In the genomic region with DNA sequence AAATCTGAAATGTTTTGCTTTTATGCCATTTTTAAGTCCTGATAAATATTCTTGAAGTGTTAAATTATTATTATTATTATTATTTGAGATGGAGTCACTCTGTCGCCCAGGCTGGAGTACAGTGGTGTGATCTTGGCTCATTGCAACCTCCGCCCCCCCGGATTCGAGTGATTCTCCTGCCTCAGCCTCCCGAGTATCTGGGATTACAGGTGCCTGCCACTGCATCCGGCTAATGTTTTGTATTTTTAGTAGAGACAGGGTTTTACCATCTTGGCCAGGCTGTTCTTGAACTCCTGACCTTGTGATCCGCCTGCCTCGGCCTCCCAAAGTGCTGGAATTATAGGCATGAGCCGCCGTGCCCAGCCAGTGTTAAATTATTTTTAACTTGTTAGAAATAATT, we compare ENCODE assay signal across 8 cellular contexts.
DNase-seq lines count a peak whose midpoint lies in the region; ATAC-seq, FAIRE-seq and TF ChIP-seq lines count a peak whose summit lies in the region.
"Not testable (repeated sequence)": the region's sequence is repeated elsewhere in the genome, so short reads cannot be mapped to it uniquely, and the experiment has no call there.

No MANE protein-coding gene starts in this region.

- not testable (repeated sequence) for H3K36me3 Mint-ChIP-seq in chondrocyte (ENCODE audit: low read depth)

- CTCF ChIA-PET in Panc1 (lab: Charles Lee): interaction anchor here (0.6 kb wide), 1 partner anchor 61 kb away, joined by 3 read pairs; no protein-coding TSS in a partner anchor
- CTCF ChIA-PET in endothelial cell of umbilical vein (lab: Charles Lee): not testable (repeated sequence)

- TF ChIP-seq POLR2A in endothelial cell of umbilical vein (IDR thresholded peaks at IDR 0.05; ENCODE audit: low read depth, low read length): not testable (repeated sequence)

- not testable (repeated sequence) for H3K27me3 ChIP-seq in ACC112 (ENCODE audit: insufficient read depth, low read length); Panc1 (ENCODE audit: control insufficient read depth, insufficient read depth, low read length); endothelial cell of umbilical vein (ENCODE audit: control insufficient read depth in 2 of 2, insufficient read depth in 2 of 2, low read length in 2 of 2); right cardiac atrium (ENCODE audit: control insufficient read depth, insufficient read depth); osteoblast (ENCODE audit: insufficient read depth, low read length); skeletal muscle satellite cell (ENCODE audit: control insufficient read depth, insufficient read depth, low read length)

- not testable (repeated sequence) for H3K4me3 Mint-ChIP-seq in chondrocyte (ENCODE audit: unreplicated experiment)

- not testable (repeated sequence) for H3K36me3 ChIP-seq in ACC112 (ENCODE audit: insufficient read depth, low read length); Panc1 (ENCODE audit: control insufficient read depth, insufficient read depth, low read length); endothelial cell of umbilical vein (ENCODE audit: control insufficient read depth in 2 of 2, extremely low read depth in 1 of 2, insufficient read depth in 2 of 2, low read length in 2 of 2); osteoblast (ENCODE audit: insufficient read depth, low read length); skeletal muscle satellite cell (ENCODE audit: insufficient read depth, low read length)

- BruUV-seq in Panc1 (replicated peaks; lab: Mats Ljungman, UMichigan); endothelial cell of umbilical vein (replicated peaks; lab: Mats Ljungman, UMichigan): not testable (repeated sequence)

- DNase-seq in Panc1 (ENCODE audit: low read depth, low spot score); chondrocyte (ENCODE audit: low spot score); endothelial cell of umbilical vein (ENCODE audit: low read depth, low spot score); right cardiac atrium; osteoblast (ENCODE audit: insufficient read length, low spot score, missing footprints): not testable (repeated sequence)
- DNase-seq in activated CD8-positive, alpha-beta memory T cell treated with anti-CD3 and anti-CD28 coated beads for 24 hours: peak; percentile 1

- not testable (repeated sequence) for H3K9me3 ChIP-seq in Panc1 (ENCODE audit: control insufficient read depth, insufficient read depth, low read depth, low read length); endothelial cell of umbilical vein (replicated peaks; ENCODE audit: control insufficient read depth, insufficient read depth, low read length); right cardiac atrium (ENCODE audit: control insufficient read depth, low read length); osteoblast (ENCODE audit: low read depth, low read length); skeletal muscle satellite cell (replicated peaks; ENCODE audit: low read length)

- H3K27ac Mint-ChIP-seq in chondrocyte (ENCODE audit: unreplicated experiment): peak overlapping the region; percentile 10

- in situ Hi-C loops in Panc1 (cut with HindIII; ENCODE audit: low pct_unique_long_range_greater_than_20kb, low sequenced_read_pairs): not testable (repeated sequence)

- H3K4me3 ChIP-seq in ACC112 (ENCODE audit: low read depth, low read length); Panc1 (ENCODE audit: low read depth in 2 of 2, low read length in 2 of 2); endothelial cell of umbilical vein (replicated peaks in 1 of 3; ENCODE audit: insufficient read depth in 1 of 3, low read depth in 1 of 3, low read length in 3 of 3); right cardiac atrium (ENCODE audit: low read length); osteoblast (ENCODE audit: insufficient read depth, low read length); skeletal muscle satellite cell (ENCODE audit: low read length): not testable (repeated sequence)

- peak overlapping the region; percentile 98 for H3K27ac ChIP-seq in ACC112 (ENCODE audit: low read depth, low read length)
- H3K27ac ChIP-seq in Panc1 (ENCODE audit: low read length): peak overlapping the region; percentile 98
- peak overlapping the region; percentile 95 for H3K27ac ChIP-seq in endothelial cell of umbilical vein (ENCODE audit: insufficient read depth, low read depth, low read length)
- H3K27ac ChIP-seq in right cardiac atrium (ENCODE audit: low read length): peak overlapping the region; percentile 25
- H3K27ac ChIP-seq in osteoblast (ENCODE audit: low read depth, low read length): peak overlapping the region; percentile 44

- not testable (repeated sequence) for H2AFZ ChIP-seq in ACC112 (ENCODE audit: low read length, unreplicated experiment); endothelial cell of umbilical vein (ENCODE audit: low read depth, low read length); osteoblast (ENCODE audit: low read length)

- not testable (repeated sequence) for H4K20me1 ChIP-seq in endothelial cell of umbilical vein (replicated peaks; ENCODE audit: control insufficient read depth, extremely low read depth, insufficient read depth, low read length); osteoblast (ENCODE audit: insufficient read depth, low read length)

- TF ChIP-seq CTCF in Panc1 (IDR thresholded peaks at IDR 0.05); chondrocyte (IDR thresholded peaks at IDR 0.05); endothelial cell of umbilical vein (IDR thresholded peaks at IDR 0.05; ENCODE audit: extremely low read depth in 1 of 2, insufficient read depth in 1 of 2, low read depth in 1 of 2, low read length in 2 of 2); osteoblast (IDR thresholded peaks at IDR 0.05; ENCODE audit: extremely low read depth, low read depth, low read length): not testable (repeated sequence)

- peak overlapping the region; percentile 73 for H3K9ac ChIP-seq in endothelial cell of umbilical vein (replicated peaks; ENCODE audit: extremely low read depth, insufficient read depth, low read length)
- peak overlapping the region; percentile 69 for H3K9ac ChIP-seq in skeletal muscle satellite cell (ENCODE audit: low read depth, low read length)

- FAIRE-seq in endothelial cell of umbilical vein (lab: Jason Lieb, UNC): not testable (repeated sequence)

- H3K9me1 ChIP-seq in endothelial cell of umbilical vein (replicated peaks; ENCODE audit: control insufficient read depth, extremely low read depth, insufficient read depth, low read length): not testable (repeated sequence)

- 75% methylated on average over 10 of the region's 10 CpGs for whole genome bisulfite sequencing in right cardiac atrium

- dilution Hi-C loops in endothelial cell of umbilical vein (cut with MboI; ENCODE audit: extremely low pct_ligation_motif_present, low sequenced_read_pairs): not testable (repeated sequence)

- not testable (repeated sequence) for H3K4me2 ChIP-seq in endothelial cell of umbilical vein (ENCODE audit: insufficient read depth, low read length); osteoblast (ENCODE audit: insufficient read depth, low read length); skeletal muscle satellite cell (ENCODE audit: low read length)

- peaks cover 60% of the 10 kb centered on the region for H3K4me1 Mint-ChIP-seq in chondrocyte (ENCODE audit: low read depth)

- intact Hi-C loops in Panc1 (cut with micrococcal nuclease; ENCODE audit: unreplicated experiment): loop anchor here (10.0 kb wide), 1 partner anchor 261 kb away; no protein-coding TSS in a partner anchor
- intact Hi-C loops in endothelial cell of umbilical vein (cut with micrococcal nuclease); right cardiac atrium (cut with DNase I): not testable (repeated sequence)

- H3K27me3 Mint-ChIP-seq in chondrocyte (ENCODE audit: low read depth): not testable (repeated sequence)

- POLR2A ChIA-PET in Panc1 (lab: Charles Lee): interaction anchor here (1.0 kb wide), 1 partner anchor 261 kb away, joined by 3 read pairs; no protein-coding TSS in a partner anchor
- POLR2A ChIA-PET in endothelial cell of umbilical vein (lab: Charles Lee): not testable (repeated sequence)

- peaks cover 69% of the 10 kb centered on the region for H3K4me1 ChIP-seq in ACC112 (ENCODE audit: control insufficient read depth, insufficient read depth, low read length, unreplicated experiment)
- H3K4me1 ChIP-seq in Panc1 (ENCODE audit: control insufficient read depth, insufficient read depth, low read length): peaks cover 73% of the 10 kb centered on the region
- H3K4me1 ChIP-seq in endothelial cell of umbilical vein (ENCODE audit: control insufficient read depth, extremely low read depth, insufficient read depth, low read length): peaks cover 68% of the 10 kb centered on the region
- peaks cover 12% of the 10 kb centered on the region for H3K4me1 ChIP-seq in right cardiac atrium (ENCODE audit: control insufficient read depth, insufficient read depth, low read length)
- peaks cover 52% of the 10 kb centered on the region for H3K4me1 ChIP-seq in osteoblast (ENCODE audit: insufficient read depth, low read length)
- H3K4me1 ChIP-seq in skeletal muscle satellite cell (ENCODE audit: control insufficient read depth, insufficient read depth, low read length): peaks cover 56% of the 10 kb centered on the region

- not testable (repeated sequence) for H3K9me3 Mint-ChIP-seq in chondrocyte (ENCODE audit: low read depth)

- not testable (repeated sequence) for H3K79me2 ChIP-seq in ACC112 (ENCODE audit: control insufficient read depth, insufficient read depth, low read length, unreplicated experiment); osteoblast (ENCODE audit: insufficient read depth, low read length)
- peaks cover 13% of the 10 kb centered on the region for H3K79me2 ChIP-seq in endothelial cell of umbilical vein (ENCODE audit: control insufficient read depth, insufficient read depth, low read length)

- not testable (repeated sequence) for ATAC-seq in Panc1, right cardiac atrium

Comparison
In these comparisons a context has a peak if more than half of its experiments do, and no peak if none do; other contexts are left out.
1. H3K27ac ChIP-seq: peak in every context shown above with its lines; median percentile 98 in ACC112; 98 in Panc1; 95 in endothelial cell of umbilical vein; 44 in osteoblast; 25 in right cardiac atrium.